20 cellular contexts compared by ENCODE assay signal in the genomic region with DNA sequence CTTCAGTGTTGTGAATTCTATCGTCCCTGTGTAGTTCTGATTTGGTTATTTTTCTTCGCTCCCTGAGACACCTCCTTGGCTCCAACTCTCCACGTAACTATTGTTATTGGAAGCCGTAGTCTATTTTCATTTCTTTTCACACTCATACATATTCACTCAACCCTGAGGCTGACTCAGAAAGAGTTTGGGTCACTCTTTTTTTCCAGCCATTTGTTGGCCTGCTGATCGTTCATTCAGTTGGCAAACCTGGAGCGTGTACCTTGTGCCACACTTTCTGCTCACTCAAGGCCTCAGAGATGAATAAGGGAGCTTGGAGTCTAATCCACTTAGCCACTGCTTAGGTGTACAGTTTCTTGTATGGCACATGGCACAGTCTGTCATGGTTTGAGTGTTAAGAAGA. TPM values are rescaled to one million over a fixed set of nuclear protein-coding genes. Genes with fewer than 3 reads are reported as not detected.
DNase-seq lines count a peak whose midpoint lies in the region; ATAC-seq and TF ChIP-seq lines count a peak whose summit lies in the region.
"Had no signal": no experiment of that assay in that cellular context is flagged by ENCODE, and none has a peak within 500 bp of the region (broad histone marks: within the 10 kb centered on the region; RNA-seq: fewer than 3 reads in every experiment).

No MANE protein-coding gene starts in this region.

- ATAC-seq in stimulated activated effector memory CD8-positive, alpha-beta T cell treated with anti-CD3 and anti-CD28 coated beads, Interleukin-12 subunit alpha, Interleukin-12 subunit beta, amount 100 ng/mL, for 72 hours = no peak
- ATAC-seq in HG02884 (IDR thresholded peaks at IDR 0.05; ENCODE audit: unreplicated experiment) = no peak

- H3K4me3 ChIP-seq in astrocyte of the spinal cord (ENCODE audit: low read depth, low read length) = no peak overlapping the region
- H3K4me3 ChIP-seq: BLaER1, GM23248, SK-N-MC, skin epidermis had no signal

- peak overlapping the region; percentile 56; the same call in 1 of the 2 replicates for H3K27ac Mint-ChIP-seq in HFFc6
- peak overlapping the region; percentile 51 for H3K27ac Mint-ChIP-seq in stimulated activated effector memory CD8-positive, alpha-beta T cell treated with anti-CD3 and anti-CD28 coated beads, Interleukin-12 subunit alpha, Interleukin-12 subunit beta, amount 100 ng/mL, for 72 hours
- H3K27ac Mint-ChIP-seq: activated CD4-positive, alpha-beta T cell treated with anti-CD3 and anti-CD28 coated beads, Interleukin-2, amount 10 ng/mL, durations not matched to agents 24 days and 14 days; activated T-helper 2 cell treated with anti-CD3 and anti-CD28 coated beads, Interferon-gamma antibody, Interleukin-2, Interleukin-4, amounts not matched to agents 10 μg/mL and 5 μg/mL and 100 μg/mL, durations not matched to agents 14 hours and 24 hours and 36 hours; T-helper 1 cell treated with Interleukin-12 subunit alpha and Interleukin-12 subunit beta and Interleukin-4 antibody, amounts not matched to agents 30 μg/mL and 1 μg/mL, for 36 hours had no signal

- DNase-seq in HFFc6 (no peak), astrocyte of the spinal cord (ENCODE audit: low read depth, low spot score) (peak; percentile 71), kidney glomerular epithelial cell (lab: John Stamatoyannopoulos, UW) (peak; percentile 71), A172 (ENCODE audit: low spot score) (no peak)
- DNase-seq in stimulated activated effector memory CD8-positive, alpha-beta T cell treated with anti-CD3 and anti-CD28 coated beads, Interleukin-12 subunit alpha, Interleukin-12 subunit beta, amount 100 ng/mL, for 72 hours (ENCODE audit: low spot score in 2 of 2) = no peak
- no peak for DNase-seq in activated CD8-positive, alpha-beta memory T cell treated with anti-CD3 and anti-CD28 coated beads for 24 hours
- no peak for DNase-seq in activated CD4-positive, CD25-positive, alpha-beta regulatory T cell (lab: John Stamatoyannopoulos, UW)
- DNase-seq: GM23248; mammary epithelial cell; NCI-H1105; NCI-H2029; NCI-H2227 treated with DMSO at 0.1 percent for 48 hours; stimulated activated CD4-positive, alpha-beta T cell treated with anti-CD3 and anti-CD28 coated beads, Interleukin-1b, Interleukin-23, amount 100 ng/mL, for 48 hours had no signal

- H3K36me3 Mint-ChIP-seq in HFFc6 (ENCODE audit: low read depth) = peaks cover 42% of the 10 kb centered on the region
- H3K36me3 Mint-ChIP-seq in stimulated activated effector memory CD8-positive, alpha-beta T cell treated with anti-CD3 and anti-CD28 coated beads, Interleukin-12 subunit alpha, Interleukin-12 subunit beta, amount 100 ng/mL, for 72 hours = peaks cover 93% of the 10 kb centered on the region

- TF ChIP-seq CTCF in HFFc6 (IDR thresholded peaks at IDR 0.05) (no peak), astrocyte of the spinal cord (IDR thresholded peaks at IDR 0.05; ENCODE audit: low read depth, low read length) (no peak)

- H3K4me1 Mint-ChIP-seq in HFFc6 (ENCODE audit: low read depth) = peaks cover 67% of the 10 kb centered on the region
- peaks cover 71% of the 10 kb centered on the region for H3K4me1 Mint-ChIP-seq in stimulated activated effector memory CD8-positive, alpha-beta T cell treated with anti-CD3 and anti-CD28 coated beads, Interleukin-12 subunit alpha, Interleukin-12 subunit beta, amount 100 ng/mL, for 72 hours

- in situ Hi-C loops in astrocyte of the spinal cord (cut with HindIII; ENCODE audit: low sequenced_read_pairs) = no loop called here

- peaks cover 4% of the 10 kb centered on the region for H3K27me3 Mint-ChIP-seq in HFFc6 (ENCODE audit: insufficient read depth)
- H3K27me3 Mint-ChIP-seq: activated CD4-positive, alpha-beta T cell treated with anti-CD3 and anti-CD28 coated beads, Interleukin-2, amount 10 ng/mL, durations not matched to agents 24 days and 14 days had no signal

- no peaks in the 10 kb centered on the region for H3K9me3 Mint-ChIP-seq in HFFc6
- no peaks in the 10 kb centered on the region for H3K9me3 Mint-ChIP-seq in stimulated activated effector memory CD8-positive, alpha-beta T cell treated with anti-CD3 and anti-CD28 coated beads, Interleukin-12 subunit alpha, Interleukin-12 subunit beta, amount 100 ng/mL, for 72 hours
- H3K9me3 Mint-ChIP-seq: activated T-helper 2 cell treated with anti-CD3 and anti-CD28 coated beads, Interferon-gamma antibody, Interleukin-2, Interleukin-4, amounts not matched to agents 10 μg/mL and 5 μg/mL and 100 μg/mL, durations not matched to agents 14 hours and 24 hours and 36 hours; T-helper 1 cell treated with Interleukin-12 subunit alpha and Interleukin-12 subunit beta and Interleukin-4 antibody, amounts not matched to agents 30 μg/mL and 1 μg/mL, for 36 hours had no signal

- H3K4me3 Mint-ChIP-seq in HFFc6 = no peak overlapping the region
- no peak overlapping the region for H3K4me3 Mint-ChIP-seq in stimulated activated effector memory CD8-positive, alpha-beta T cell treated with anti-CD3 and anti-CD28 coated beads, Interleukin-12 subunit alpha, Interleukin-12 subunit beta, amount 100 ng/mL, for 72 hours
- H3K4me3 Mint-ChIP-seq: activated CD4-positive, alpha-beta T cell treated with anti-CD3 and anti-CD28 coated beads, Interleukin-2, amount 10 ng/mL, durations not matched to agents 24 days and 14 days; T-helper 1 cell treated with Interleukin-12 subunit alpha and Interleukin-12 subunit beta and Interleukin-4 antibody, amounts not matched to agents 30 μg/mL and 1 μg/mL, for 36 hours had no signal

RNA-seq across cellular contexts. Expression of a gene that starts 22.4 kb away (rescaled TPM):
- total RNA-seq in HFFc6 (2021; fragmentation: NEBNext Ultra II Directional; extraction: Animal tissue kit (Norgen Biotek cat#: 25700)) = 10 to 100 TPM; 68.9 to 88.6 (median 78.5) TPM
- 27.8 and 39.0 TPM in 2 replicates for total RNA-seq in A172 (2014; rRNA removed; shearing (Covaris generic))

Comparison
In these comparisons a context has a peak if more than half of its experiments do, and no peak if none do; other contexts are left out.
1. DNase-seq: peak in astrocyte of the spinal cord (single experiment) and kidney glomerular epithelial cell (single experiment); none in HFFc6 (single experiment), stimulated activated effector memory CD8-positive, alpha-beta T cell treated with anti-CD3 and anti-CD28 coated beads, Interleukin-12 subunit alpha, Interleukin-12 subunit beta, amount 100 ng/mL, for 72 hours (0 of 2), activated CD8-positive, alpha-beta memory T cell treated with anti-CD3 and anti-CD28 coated beads for 24 hours (single experiment), A172 (single experiment) and activated CD4-positive, CD25-positive, alpha-beta regulatory T cell (0 of 4).